27 cellular contexts compared by ENCODE assay signal in genomic region chr5:116486588-116486987, GRCh38.
A peak's percentile ranks its signal among the peaks of the same experiment; 100 is the strongest.
DNase-seq lines count a peak whose midpoint lies in the region; ATAC-seq and TF ChIP-seq lines count a peak whose summit lies in the region.
"Had no signal": no experiment of that assay in that cellular context is flagged by ENCODE, and none has a peak within 500 bp of the region (broad histone marks: within the 10 kb centered on the region; RNA-seq: fewer than 3 reads in every experiment).

No MANE protein-coding gene starts in this region.

- POLR2A ChIA-PET in WTC11 (lab: Charles Lee) = no interaction called here

- CTCF ChIA-PET in WTC11 (lab: Charles Lee) = no interaction called here

- H3K27me3 Mint-ChIP-seq in WTC11 (ENCODE audit: low read depth) = no peaks in the 10 kb centered on the region

- ATAC-seq in WTC11 (no peak), HG02970 (IDR thresholded peaks at IDR 0.05; ENCODE audit: low FRiP score, unreplicated experiment) (no peak), HG03135 (IDR thresholded peaks at IDR 0.05; ENCODE audit: unreplicated experiment) (no peak), GM19452 (IDR thresholded peaks at IDR 0.05; ENCODE audit: unreplicated experiment) (no peak)
- ATAC-seq: GM12878, sciatic nerve had no signal

- H3K27ac Mint-ChIP-seq in WTC11 = peak overlapping the region; percentile 3
- H3K27ac Mint-ChIP-seq: activated T-helper 2 cell treated with anti-CD3 and anti-CD28 coated beads, Interferon-gamma antibody, Interleukin-2, Interleukin-4, amounts not matched to agents 10 μg/mL and 5 μg/mL and 100 μg/mL, durations not matched to agents 14 hours and 24 hours and 36 hours had no signal

- TF ChIP-seq CTCF in WTC11 (IDR thresholded peaks at IDR 0.05) = no peak

- peaks cover 93% of the 10 kb centered on the region for H3K36me3 Mint-ChIP-seq in WTC11

- DNase-seq in NCI-H146 (lab: John Stamatoyannopoulos, UW) (peak; percentile 64), WTC11 (ENCODE audit: low spot score) (no peak), kidney tubule cell (ENCODE audit: low spot score) (peak; percentile 20), substantia nigra (lab: John Stamatoyannopoulos, UW) (no peak)
- DNase-seq: activated CD4-positive, alpha-beta T cell treated with anti-CD3 and anti-CD28 coated beads for 48 hours; activated naive CD4-positive, alpha-beta T cell treated with anti-CD3 and anti-CD28 coated beads, Interleukin-2, amount 50 U/mL, for 16 hours; glutamatergic neuron; H9; Karpas-422; left ventricle myocardium inferior; NCI-H187; NCI-H524 treated with DMSO at 0.1 percent for 48 hours; RPMI8226; SJCRH30; stimulated activated CD4-positive, alpha-beta T cell treated with anti-CD3 and anti-CD28 coated beads, Interleukin-12 subunit alpha, Interleukin-12 subunit beta, amount 100 ng/mL, for 4 hours; stimulated activated CD4-positive, alpha-beta T cell treated with anti-CD3 and anti-CD28 coated beads, Interleukin-2, amount 100 ng/mL, for 48 hours; stomach; SW 1271; WERI-Rb-1 had no signal

- no peak overlapping the region for H3K4me3 Mint-ChIP-seq in WTC11
- H3K4me3 Mint-ChIP-seq: H9 had no signal

- peak overlapping the region; percentile 9 for H3K27ac ChIP-seq in substantia nigra (ENCODE audit: low read depth, low read length, poor library complexity, severe bottlenecking)
- H3K27ac ChIP-seq: BLaER1, left ventricle myocardium inferior, prostate gland, SJCRH30, stomach, WERI-Rb-1 had no signal

- peaks cover 5% of the 10 kb centered on the region for H3K4me1 Mint-ChIP-seq in WTC11
- H3K4me1 Mint-ChIP-seq: H9 had no signal

- H3K9me3 Mint-ChIP-seq in WTC11 = no peaks in the 10 kb centered on the region
- H3K9me3 Mint-ChIP-seq: activated T-helper 2 cell treated with anti-CD3 and anti-CD28 coated beads, Interferon-gamma antibody, Interleukin-2, Interleukin-4, amounts not matched to agents 10 μg/mL and 5 μg/mL and 100 μg/mL, durations not matched to agents 14 hours and 24 hours and 36 hours; H9 had no signal

TF ChIP-seq in WTC11, 78 proteins besides CTCF, POLR2A, EP300 and RAD21:
- TF ChIP-seq SP1 (CRISPR knock-in tag; conservative IDR thresholded peaks at IDR 0.05) (no peak), ZNF281 (CRISPR knock-in tag; IDR thresholded peaks at IDR 0.05) (no peak), ZNF232 (CRISPR knock-in tag; IDR thresholded peaks at IDR 0.05) (no peak), ZNF423 (CRISPR knock-in tag; IDR thresholded peaks at IDR 0.05) (no peak), ZSCAN18 (CRISPR knock-in tag; IDR thresholded peaks at IDR 0.05) (no peak), ZNF121 (CRISPR knock-in tag; IDR thresholded peaks at IDR 0.05) (no peak), ZNF532 (CRISPR knock-in tag; IDR thresholded peaks at IDR 0.05; ENCODE audit: borderline replicate concordance) (no peak), E2F4 (CRISPR knock-in tag; IDR thresholded peaks at IDR 0.05; ENCODE audit: borderline replicate concordance, low read depth) (no peak), ZMAT4 (CRISPR knock-in tag; IDR thresholded peaks at IDR 0.05) (no peak), MAX (CRISPR knock-in tag; IDR thresholded peaks at IDR 0.05) (no peak), OVOL2 (CRISPR knock-in tag; IDR thresholded peaks at IDR 0.05; ENCODE audit: borderline replicate concordance) (no peak)

Comparison
In these comparisons a context has a peak if more than half of its experiments do, and no peak if none do; other contexts are left out.
1. DNase-seq: peak in NCI-H146 (single experiment) and kidney tubule cell (single experiment); none in WTC11 (single experiment) and substantia nigra (0 of 49).